ENCODE assay signal across 29 cellular contexts in genomic region chr6:137560184-137560563, GRCh38.
DNase-seq lines count a peak whose midpoint lies in the region; ATAC-seq, FAIRE-seq and TF ChIP-seq lines count a peak whose summit lies in the region.
"Had no signal": no experiment of that assay in that cellular context is flagged by ENCODE, and none has a peak within 500 bp of the region (broad histone marks: within the 10 kb centered on the region; RNA-seq: fewer than 3 reads in every experiment).

No MANE protein-coding gene starts in this region.

- H3K27me3 Mint-ChIP-seq in T-helper 2 cell treated with Interferon-gamma antibody and Interleukin-4, amounts not matched to agents 5 μg/mL and 100 μg/mL, for 36 hours (ENCODE audit: low read depth): peaks cover 11% of the 10 kb centered on the region
- H3K27me3 Mint-ChIP-seq in CD8-positive, alpha-beta T cell (ENCODE audit: low read depth): no peaks in the 10 kb centered on the region
- peaks cover 2 to 12% (median 4%) of the 10 kb centered on the region in 3 donors for H3K27me3 Mint-ChIP-seq in immature natural killer cell (ENCODE audit: low read depth in 3 of 3)
- H3K27me3 Mint-ChIP-seq: stimulated activated naive CD8-positive, alpha-beta T cell treated with anti-CD3 and anti-CD28 coated beads, Interleukin-15, Interleukin-2, amounts not matched to agents 100 ng/mL and 50 ng/mL, for 24 hours had no signal

- H3K36me3 ChIP-seq in CD8-positive, alpha-beta T cell (ENCODE audit: insufficient read depth, low read length): no peaks in the 10 kb centered on the region
- H3K36me3 ChIP-seq: gastrocnemius medialis, HAP-1, neutrophil, thoracic aorta, vagina had no signal

- peak overlapping the region; percentile 23 for H3K27ac Mint-ChIP-seq in T-helper 2 cell treated with Interferon-gamma antibody and Interleukin-4, amounts not matched to agents 5 μg/mL and 100 μg/mL, for 36 hours
- H3K27ac Mint-ChIP-seq in CD8-positive, alpha-beta T cell: peak overlapping the region; percentile 69
- no peak overlapping the region for H3K27ac Mint-ChIP-seq in immature natural killer cell
- H3K27ac Mint-ChIP-seq: activated B cell treated with CpG ODN at 0.5 μM for 24 hours had no signal

- CTCF ChIA-PET in CD8-positive, alpha-beta T cell (lab: Charles Lee): interaction anchor here (1.1 to 1.8 kb wide), 6 partner anchors 10 to 143 kb away, joined by 3 to 9 read pairs (median 4); no protein-coding TSS in a partner anchor

- no peak overlapping the region for H3K4me3 ChIP-seq in CD8-positive, alpha-beta T cell (ENCODE audit: low read depth, low read length)
- H3K4me3 ChIP-seq: gastrocnemius medialis, HAP-1, hepatocyte, psoas muscle, thoracic aorta, vagina had no signal

- FAIRE-seq in GM19239 (lab: Jason Lieb, UNC): no peak

- peaks cover 27% of the 10 kb centered on the region for H3K9me3 Mint-ChIP-seq in T-helper 2 cell treated with Interferon-gamma antibody and Interleukin-4, amounts not matched to agents 5 μg/mL and 100 μg/mL, for 36 hours
- peaks cover 10% of the 10 kb centered on the region for H3K9me3 Mint-ChIP-seq in CD8-positive, alpha-beta T cell
- peaks cover 0 to 7% (median 0%) of the 10 kb centered on the region in 6 donors for H3K9me3 Mint-ChIP-seq in immature natural killer cell

- peaks cover 28% of the 10 kb centered on the region for H3K4me1 ChIP-seq in CD8-positive, alpha-beta T cell (ENCODE audit: insufficient read depth, low read length)
- H3K4me1 ChIP-seq: gastrocnemius medialis, HAP-1, psoas muscle, vagina had no signal

- peaks cover 17% of the 10 kb centered on the region for H3K36me3 Mint-ChIP-seq in T-helper 2 cell treated with Interferon-gamma antibody and Interleukin-4, amounts not matched to agents 5 μg/mL and 100 μg/mL, for 36 hours (ENCODE audit: low read depth)
- peaks cover 11% of the 10 kb centered on the region for H3K36me3 Mint-ChIP-seq in CD8-positive, alpha-beta T cell
- H3K36me3 Mint-ChIP-seq in immature natural killer cell: peaks cover 5 to 20% (median 7%) of the 10 kb centered on the region in 3 donors

- DNase-seq in T-helper 2 cell treated with Interferon-gamma antibody and Interleukin-4, amounts not matched to agents 5 μg/mL and 100 μg/mL, for 36 hours (ENCODE audit: low spot score): no peak
- no peak for DNase-seq in T-helper 2 cell
- no peak for DNase-seq in CD8-positive, alpha-beta T cell
- no peak for DNase-seq in immature natural killer cell
- DNase-seq in GM19239 (ENCODE audit: insufficient read length, low spot score): no peak
- DNase-seq in AML-193 (lab: John Stamatoyannopoulos, UW): no peak
- DNase-seq: activated B cell treated with CpG ODN at 0.5 μM for 24 hours, cerebellar nuclear complex, gastrocnemius medialis, KG1, left colon, mammary epithelial cell, NCI-H1417, NCI-H2081, NCI-H2227 treated with DMSO at 0.1 percent for 48 hours, NCI-H526 treated with DMSO at 0.1 percent for 48 hours, psoas muscle, SHP77, T1000 had no signal

- H3K9me3 ChIP-seq in CD8-positive, alpha-beta T cell (ENCODE audit: low read length): no peaks in the 10 kb centered on the region
- H3K9me3 ChIP-seq: gastrocnemius medialis, HAP-1, neutrophil, psoas muscle, thoracic aorta, vagina had no signal

- H3K4me3 Mint-ChIP-seq in T-helper 2 cell treated with Interferon-gamma antibody and Interleukin-4, amounts not matched to agents 5 μg/mL and 100 μg/mL, for 36 hours: peak overlapping the region; percentile 49
- H3K4me3 Mint-ChIP-seq in CD8-positive, alpha-beta T cell: peak overlapping the region; percentile 44
- peak overlapping the region; percentile 19 to 74 (median 50) for H3K4me3 Mint-ChIP-seq in immature natural killer cell
- H3K4me3 Mint-ChIP-seq: activated B cell treated with CpG ODN at 0.5 μM for 24 hours; stimulated activated naive CD8-positive, alpha-beta T cell treated with anti-CD3 and anti-CD28 coated beads, Interleukin-15, Interleukin-2, amounts not matched to agents 100 ng/mL and 50 ng/mL, for 24 hours had no signal

- intact Hi-C loops in CD8-positive, alpha-beta T cell (cut with DNase I, micrococcal nuclease): no loop called here

- H3K27ac ChIP-seq in CD8-positive, alpha-beta T cell (ENCODE audit: low read depth, low read length): no peak overlapping the region
- peak overlapping the region; percentile 48; the same call in 1 of the 2 replicates for H3K27ac ChIP-seq in VCaP
- H3K27ac ChIP-seq: 22Rv1, gastrocnemius medialis, hepatocyte, neutrophil, psoas muscle, thoracic aorta, vagina had no signal

- TF ChIP-seq CTCF in CD8-positive, alpha-beta T cell (IDR thresholded peaks at IDR 0.05): no peak
- no peak for TF ChIP-seq CTCF in VCaP (conservative IDR thresholded peaks at IDR 0.05)

- no peaks in the 10 kb centered on the region for H3K27me3 ChIP-seq in CD8-positive, alpha-beta T cell (ENCODE audit: insufficient read depth, low read length)
- H3K27me3 ChIP-seq: gastrocnemius medialis, hepatocyte, neutrophil, vagina had no signal

- POLR2A ChIA-PET in CD8-positive, alpha-beta T cell (lab: Charles Lee): interaction anchor here (1.2 kb wide), 1 partner anchor 11 kb away, joined by 3 read pairs; no protein-coding TSS in a partner anchor

- ATAC-seq in CD8-positive, alpha-beta T cell: peak; percentile 20
- no peak for ATAC-seq in HG03520 (IDR thresholded peaks at IDR 0.05; ENCODE audit: unreplicated experiment)
- ATAC-seq: gastrocnemius medialis, left colon, Panc1, psoas muscle had no signal

- H3K4me1 Mint-ChIP-seq in T-helper 2 cell treated with Interferon-gamma antibody and Interleukin-4, amounts not matched to agents 5 μg/mL and 100 μg/mL, for 36 hours (ENCODE audit: low read depth): peaks cover 23% of the 10 kb centered on the region
- peaks cover 41% of the 10 kb centered on the region for H3K4me1 Mint-ChIP-seq in CD8-positive, alpha-beta T cell (ENCODE audit: low read depth)
- H3K4me1 Mint-ChIP-seq in immature natural killer cell: peaks cover 25 to 30% of the 10 kb centered on the region in 2 donors
- H3K4me1 Mint-ChIP-seq: activated B cell treated with CpG ODN at 0.5 μM for 24 hours had no signal

Comparison
In these comparisons a context has a peak if more than half of its experiments do, and no peak if none do; other contexts are left out.
1. H3K27ac Mint-ChIP-seq: peak in T-helper 2 cell treated with Interferon-gamma antibody and Interleukin-4, amounts not matched to agents 5 μg/mL and 100 μg/mL, for 36 hours (single experiment) and CD8-positive, alpha-beta T cell (single experiment); none in immature natural killer cell (0 of 6).
2. Peak in every context shown above with its lines, with median percentiles within 50 percentile points of each other: H3K4me3 Mint-ChIP-seq.